1 cellular context compared by ENCODE assay signal in genomic region chr18:58024139-58024538, GRCh38.
TF ChIP-seq lines count a peak whose summit lies in the region.

No MANE protein-coding gene starts in this region.

TF ChIP-seq in GM23338, 12 proteins besides CTCF, POLR2A, EP300 and RAD21 (continued from another document):
- TF ChIP-seq ZNF462 (CRISPR knock-in tag; IDR thresholded peaks at IDR 0.05) (no peak), EZH2 (IDR thresholded peaks at IDR 0.05; ENCODE audit: low read depth, unreplicated experiment) (no peak), POLR2AphosphoS5 (IDR thresholded peaks at IDR 0.05; ENCODE audit: low read depth) (no peak), EZH2phosphoT487 (IDR thresholded peaks at IDR 0.05; ENCODE audit: unreplicated experiment) (no peak), REST (IDR thresholded peaks at IDR 0.05; ENCODE audit: unreplicated experiment) (no peak)
